ENCODE assay signal across 8 cellular contexts in the genomic region with DNA sequence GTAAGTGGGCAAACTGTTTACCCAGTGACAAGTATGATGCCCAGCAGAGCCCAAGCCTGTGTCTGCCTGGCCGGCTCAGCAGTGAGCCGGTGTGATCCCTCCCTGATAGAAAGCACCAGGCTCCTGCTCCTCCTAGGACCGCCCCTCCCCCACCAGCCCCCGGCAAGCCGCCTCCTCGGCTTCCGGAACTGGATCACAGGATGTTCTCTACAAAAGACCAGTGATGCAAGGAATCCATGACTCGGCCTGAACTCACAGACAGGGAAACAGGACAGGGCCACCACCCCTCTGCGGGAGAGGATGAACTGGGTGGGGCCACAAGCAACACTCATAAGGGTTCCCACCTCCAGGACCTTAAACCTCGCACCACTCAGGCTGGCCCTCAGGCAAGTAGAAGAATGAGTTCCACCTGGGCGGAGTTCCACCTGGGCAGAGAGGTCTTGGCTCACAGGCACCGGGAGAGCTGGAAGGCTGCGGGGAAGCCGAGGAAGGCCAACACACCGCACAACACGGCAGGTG. TPM values are rescaled to one million over a fixed set of nuclear protein-coding genes. Genes with fewer than 3 reads are reported as not detected.
DNase-seq lines count a peak whose midpoint lies in the region; ATAC-seq and TF ChIP-seq lines count a peak whose summit lies in the region.

No MANE protein-coding gene starts in this region.

- WGBS in psoas muscle, 3 donors: 39 to 65% (median 45%) methylated on average over 14 to 16 of the region's 16 CpGs

- H3K9me3 Mint-ChIP-seq in GM23338: no peaks in the 10 kb centered on the region; the same call in 2 of the 3 replicates
- peaks cover 3% of the 10 kb centered on the region for H3K9me3 Mint-ChIP-seq in activated CD4-positive, alpha-beta T cell treated with anti-CD3 and anti-CD28 coated beads, Interleukin-2, amount 10 ng/mL, durations not matched to agents 24 days and 14 days
- H3K9me3 Mint-ChIP-seq in activated T-helper 1 cell treated with anti-CD3 and anti-CD28 coated beads, Interleukin-12 subunit alpha, Interleukin-12 subunit beta, Interleukin-2, Interleukin-4 antibody, amounts not matched to agents 30 ng/mL and 10 ng/mL and 1 ng/mL, durations not matched to agents 14 hours and 24 hours and 36 hours: no peaks in the 10 kb centered on the region

- H3K27me3 ChIP-seq in GM23338 (ENCODE audit: insufficient read depth): no peaks in the 10 kb centered on the region
- no peaks in the 10 kb centered on the region for H3K27me3 ChIP-seq in psoas muscle (ENCODE audit: insufficient read depth in 3 of 3, low read length in 2 of 3)
- H3K27me3 ChIP-seq in effector memory CD4-positive, alpha-beta T cell (replicated peaks; ENCODE audit: control insufficient read depth, insufficient read depth, low read length, poor library complexity, severe bottlenecking): no peaks in the 10 kb centered on the region

- peaks cover 17% of the 10 kb centered on the region for H3K27me3 Mint-ChIP-seq in GM23338 (ENCODE audit: insufficient read depth, low read depth, poor library complexity)
- no peaks in the 10 kb centered on the region for H3K27me3 Mint-ChIP-seq in activated CD4-positive, alpha-beta T cell treated with anti-CD3 and anti-CD28 coated beads, Interleukin-2, amount 10 ng/mL, durations not matched to agents 24 days and 14 days
- no peaks in the 10 kb centered on the region for H3K27me3 Mint-ChIP-seq in activated T-helper 1 cell treated with anti-CD3 and anti-CD28 coated beads, Interleukin-12 subunit alpha, Interleukin-12 subunit beta, Interleukin-2, Interleukin-4 antibody, amounts not matched to agents 30 ng/mL and 10 ng/mL and 1 ng/mL, durations not matched to agents 14 hours and 24 hours and 36 hours (ENCODE audit: insufficient read depth)

- H3K36me3 Mint-ChIP-seq in GM23338 (ENCODE audit: low read depth): peaks cover 28% of the 10 kb centered on the region
- peaks cover 6% of the 10 kb centered on the region for H3K36me3 Mint-ChIP-seq in activated CD4-positive, alpha-beta T cell treated with anti-CD3 and anti-CD28 coated beads, Interleukin-2, amount 10 ng/mL, durations not matched to agents 24 days and 14 days (ENCODE audit: low read depth)
- peaks cover 7% of the 10 kb centered on the region for H3K36me3 Mint-ChIP-seq in activated T-helper 1 cell treated with anti-CD3 and anti-CD28 coated beads, Interleukin-12 subunit alpha, Interleukin-12 subunit beta, Interleukin-2, Interleukin-4 antibody, amounts not matched to agents 30 ng/mL and 10 ng/mL and 1 ng/mL, durations not matched to agents 14 hours and 24 hours and 36 hours (ENCODE audit: low read depth)

- H4K20me1 ChIP-seq in GM23338 (replicated peaks; ENCODE audit: insufficient read depth): peaks cover 16% of the 10 kb centered on the region

- H3K9me3 ChIP-seq in psoas muscle: no peaks in the 10 kb centered on the region
- H3K9me3 ChIP-seq in effector memory CD4-positive, alpha-beta T cell (ENCODE audit: control insufficient read depth, low read length): no peaks in the 10 kb centered on the region

- H3K9me2 ChIP-seq in GM23338 (ENCODE audit: insufficient read depth): no peaks in the 10 kb centered on the region

- H3K27ac ChIP-seq in GM23338 (ENCODE audit: low read depth): peak overlapping the region; percentile 83
- no peak overlapping the region for H3K27ac ChIP-seq in psoas muscle
- no peak overlapping the region for H3K27ac ChIP-seq in effector memory CD4-positive, alpha-beta T cell (ENCODE audit: insufficient read depth, low read length, poor library complexity, severe bottlenecking)

- peak overlapping the region; percentile 100 for H3K27ac Mint-ChIP-seq in GM23338
- no peak overlapping the region for H3K27ac Mint-ChIP-seq in activated CD4-positive, alpha-beta T cell treated with anti-CD3 and anti-CD28 coated beads, Interleukin-2, amount 10 ng/mL, durations not matched to agents 24 days and 14 days
- H3K27ac Mint-ChIP-seq in activated T-helper 1 cell treated with anti-CD3 and anti-CD28 coated beads, Interleukin-12 subunit alpha, Interleukin-12 subunit beta, Interleukin-2, Interleukin-4 antibody, amounts not matched to agents 30 ng/mL and 10 ng/mL and 1 ng/mL, durations not matched to agents 14 hours and 24 hours and 36 hours: no peak overlapping the region

- peak overlapping the region; percentile 76 for H3K4me2 ChIP-seq in GM23338

- H2AFZ ChIP-seq in GM23338: no peak overlapping the region

- TF ChIP-seq CTCF in GM23338 (conservative IDR thresholded peaks at IDR 0.05; ENCODE audit: low read depth in 2 of 2): no peak
- TF ChIP-seq CTCF in psoas muscle (IDR thresholded peaks at IDR 0.05): no peak

- DNase-seq in GM23338 (ENCODE audit: low spot score) (peak; percentile 96), SK-N-DZ (ENCODE audit: low spot score) (peak; percentile 36), globus pallidus (ENCODE audit: low spot score) (peak; percentile 29), psoas muscle (peak in 1 of 2 donors; percentile 35)
- DNase-seq in activated CD4-positive, alpha-beta T cell treated with anti-CD3 and anti-CD28 coated beads, Interleukin-2, amount 10 ng/mL, durations not matched to agents 24 days and 14 days: no peak
- no peak for DNase-seq in activated T-helper 1 cell treated with anti-CD3 and anti-CD28 coated beads, Interleukin-12 subunit alpha, Interleukin-12 subunit beta, Interleukin-2, Interleukin-4 antibody, amounts not matched to agents 30 ng/mL and 10 ng/mL and 1 ng/mL, durations not matched to agents 14 hours and 24 hours and 36 hours (ENCODE audit: low spot score)
- DNase-seq in effector memory CD4-positive, alpha-beta T cell: no peak

- peaks cover 12% of the 10 kb centered on the region for H3F3A ChIP-seq in GM23338 (replicated peaks; ENCODE audit: low read depth)

- H3K4me3 ChIP-seq in GM23338 (peak overlapping the region; percentile 46; the same call in 1 of the 2 replicates), psoas muscle (no peak overlapping the region)
- no peak overlapping the region for H3K4me3 ChIP-seq in effector memory CD4-positive, alpha-beta T cell (ENCODE audit: insufficient read depth, low read depth, low read length, poor library complexity, severe bottlenecking)

- H3K36me3 ChIP-seq in GM23338 (ENCODE audit: insufficient read depth): no peaks in the 10 kb centered on the region; the same call in 1 of the 2 replicates
- H3K36me3 ChIP-seq in psoas muscle (ENCODE audit: insufficient read depth in 1 of 2, low read depth in 1 of 2): no peaks in the 10 kb centered on the region
- no peaks in the 10 kb centered on the region for H3K36me3 ChIP-seq in effector memory CD4-positive, alpha-beta T cell (ENCODE audit: control insufficient read depth, insufficient read depth, low read length)

- H3K4me1 ChIP-seq in GM23338 (ENCODE audit: insufficient read depth): peaks cover 33% of the 10 kb centered on the region
- H3K4me1 ChIP-seq in psoas muscle: no peaks in the 10 kb centered on the region
- H3K4me1 ChIP-seq in effector memory CD4-positive, alpha-beta T cell (ENCODE audit: control insufficient read depth, insufficient read depth, low read length, poor library complexity, severe bottlenecking): no peaks in the 10 kb centered on the region

- peaks cover 32% of the 10 kb centered on the region for H3K4me1 Mint-ChIP-seq in GM23338
- peaks cover 10% of the 10 kb centered on the region for H3K4me1 Mint-ChIP-seq in activated CD4-positive, alpha-beta T cell treated with anti-CD3 and anti-CD28 coated beads, Interleukin-2, amount 10 ng/mL, durations not matched to agents 24 days and 14 days
- no peaks in the 10 kb centered on the region for H3K4me1 Mint-ChIP-seq in activated T-helper 1 cell treated with anti-CD3 and anti-CD28 coated beads, Interleukin-12 subunit alpha, Interleukin-12 subunit beta, Interleukin-2, Interleukin-4 antibody, amounts not matched to agents 30 ng/mL and 10 ng/mL and 1 ng/mL, durations not matched to agents 14 hours and 24 hours and 36 hours (ENCODE audit: low read depth)

- peaks cover 96% of the 10 kb centered on the region for H3K79me2 ChIP-seq in GM23338 (replicated peaks; ENCODE audit: insufficient read depth)

- ATAC-seq in GM23338 (peak; percentile 90), psoas muscle (peak in 3 of 4 donors; percentile 44 to 61 (median 59)), GM21360 (IDR thresholded peaks at IDR 0.05; ENCODE audit: unreplicated experiment) (no peak)

- intact Hi-C loops in psoas muscle (cut with DNase I): no loop called here
- intact Hi-C loops in activated CD4-positive, alpha-beta T cell treated with anti-CD3 and anti-CD28 coated beads, Interleukin-2, amount 10 ng/mL, durations not matched to agents 24 days and 14 days (cut with micrococcal nuclease): no loop called here
- intact Hi-C loops in activated T-helper 1 cell treated with anti-CD3 and anti-CD28 coated beads, Interleukin-12 subunit alpha, Interleukin-12 subunit beta, Interleukin-2, Interleukin-4 antibody, amounts not matched to agents 30 ng/mL and 10 ng/mL and 1 ng/mL, durations not matched to agents 14 hours and 24 hours and 36 hours (cut with micrococcal nuclease): no loop called here

- peak overlapping the region; percentile 67 for H3K4me3 Mint-ChIP-seq in GM23338
- H3K4me3 Mint-ChIP-seq in activated CD4-positive, alpha-beta T cell treated with anti-CD3 and anti-CD28 coated beads, Interleukin-2, amount 10 ng/mL, durations not matched to agents 24 days and 14 days: no peak overlapping the region
- H3K4me3 Mint-ChIP-seq in activated T-helper 1 cell treated with anti-CD3 and anti-CD28 coated beads, Interleukin-12 subunit alpha, Interleukin-12 subunit beta, Interleukin-2, Interleukin-4 antibody, amounts not matched to agents 30 ng/mL and 10 ng/mL and 1 ng/mL, durations not matched to agents 14 hours and 24 hours and 36 hours: no peak overlapping the region

RNA-seq across cellular contexts. Expression of gene ACOT7, which starts 7.8 kb away (rescaled TPM):
- 167 and 172 TPM in 2 replicates for total RNA-seq in GM23338 (2014; rRNA removed; shearing (Covaris generic))
- polyA plus RNA-seq in GM23338 (2016; fragmentation: Nextera tagmentation; extraction: Ambion mirVana) (169 TPM in 2 replicates), psoas muscle (10 to 100 TPM in 1 of 3 donors, 1 to 10 TPM in 2; 2.3 to 12.4 (median 4.9) TPM)
- polyA plus RNA-seq in SK-N-DZ (2014; cell fraction: cytosol; rRNA removed): 59.5 and 63.2 TPM in 2 replicates
- polyA plus RNA-seq in SK-N-DZ (2014; cell fraction: nucleus; rRNA removed): 28.3 and 44.8 TPM in 2 replicates
- total RNA-seq in psoas muscle: 1 to 10 TPM; 3.5 to 4.9 (median 4.0) TPM
- total RNA-seq in activated CD4-positive, alpha-beta T cell treated with anti-CD3 and anti-CD28 coated beads, Interleukin-2, amount 10 ng/mL, durations not matched to agents 24 days and 14 days: 133 and 136 TPM in 2 replicates
- 124 and 126 TPM in 2 replicates for total RNA-seq in activated T-helper 1 cell treated with anti-CD3 and anti-CD28 coated beads, Interleukin-12 subunit alpha, Interleukin-12 subunit beta, Interleukin-2, Interleukin-4 antibody, amounts not matched to agents 30 ng/mL and 10 ng/mL and 1 ng/mL, durations not matched to agents 14 hours and 24 hours and 36 hours

RNA-seq across cellular contexts. Expression of gene HES2, which starts 34.0 kb away (rescaled TPM):
- 1.2 and 1.6 TPM in 2 replicates for total RNA-seq in GM23338 (2014; rRNA removed; shearing (Covaris generic))
- polyA plus RNA-seq in GM23338 (2016; fragmentation: Nextera tagmentation; extraction: Ambion mirVana): 1.1 and 2.1 TPM in 2 replicates
- 0.48 TPM in 1 of 2 replicates, not detected in the other for polyA plus RNA-seq in SK-N-DZ (2014; cell fraction: cytosol; rRNA removed)
- 0.13 and 1.3 TPM in 2 replicates for polyA plus RNA-seq in SK-N-DZ (2014; cell fraction: nucleus; rRNA removed)
- under 1 TPM in 1 of 4 donors, not detected in 3; 0.06 TPM for total RNA-seq in psoas muscle
- polyA plus RNA-seq in psoas muscle: under 1 TPM in 1 of 3 donors, not detected in 2; 0.13 TPM
- total RNA-seq in activated CD4-positive, alpha-beta T cell treated with anti-CD3 and anti-CD28 coated beads, Interleukin-2, amount 10 ng/mL, durations not matched to agents 24 days and 14 days: 0.19 and 0.26 TPM in 2 replicates
- total RNA-seq in activated T-helper 1 cell treated with anti-CD3 and anti-CD28 coated beads, Interleukin-12 subunit alpha, Interleukin-12 subunit beta, Interleukin-2, Interleukin-4 antibody, amounts not matched to agents 30 ng/mL and 10 ng/mL and 1 ng/mL, durations not matched to agents 14 hours and 24 hours and 36 hours: 0.27 and 0.29 TPM in 2 replicates

RNA-seq across cellular contexts. Expression of gene ESPN, which starts 38.8 kb away (rescaled TPM):
- total RNA-seq in GM23338 (2014; rRNA removed; shearing (Covaris generic)): 12.7 and 13.6 TPM in 2 replicates
- polyA plus RNA-seq in GM23338 (2016; fragmentation: Nextera tagmentation; extraction: Ambion mirVana): 12.2 and 13.5 TPM in 2 replicates
- 0.20 TPM in 1 of 2 replicates, not detected in the other for polyA plus RNA-seq in SK-N-DZ (2014; cell fraction: cytosol; rRNA removed)
- 0.15 TPM in 1 of 2 replicates, not detected in the other for polyA plus RNA-seq in SK-N-DZ (2014; cell fraction: nucleus; rRNA removed)
- not detected for total RNA-seq in psoas muscle
- under 1 TPM in 1 of 3 donors, not detected in 2; 0.12 TPM for polyA plus RNA-seq in psoas muscle
- total RNA-seq in activated CD4-positive, alpha-beta T cell treated with anti-CD3 and anti-CD28 coated beads, Interleukin-2, amount 10 ng/mL, durations not matched to agents 24 days and 14 days: 0.49 and 1.3 TPM in 2 replicates
- total RNA-seq in activated T-helper 1 cell treated with anti-CD3 and anti-CD28 coated beads, Interleukin-12 subunit alpha, Interleukin-12 subunit beta, Interleukin-2, Interleukin-4 antibody, amounts not matched to agents 30 ng/mL and 10 ng/mL and 1 ng/mL, durations not matched to agents 14 hours and 24 hours and 36 hours: 1.2 and 1.8 TPM in 2 replicates

Comparison
In these comparisons a context has a peak if more than half of its experiments do, and no peak if none do; other contexts are left out.
1. DNase-seq: peak in GM23338 (single experiment), SK-N-DZ (single experiment) and globus pallidus (single experiment); none in activated CD4-positive, alpha-beta T cell treated with anti-CD3 and anti-CD28 coated beads, Interleukin-2, amount 10 ng/mL, durations not matched to agents 24 days and 14 days (single experiment), activated T-helper 1 cell treated with anti-CD3 and anti-CD28 coated beads, Interleukin-12 subunit alpha, Interleukin-12 subunit beta, Interleukin-2, Interleukin-4 antibody, amounts not matched to agents 30 ng/mL and 10 ng/mL and 1 ng/mL, durations not matched to agents 14 hours and 24 hours and 36 hours (single experiment) and effector memory CD4-positive, alpha-beta T cell (0 of 3).
2. RNA of gene ACOT7, which starts 7.8 kb away (total RNA-seq): 167 to 172 TPM in GM23338, 133 to 136 TPM in activated CD4-positive, alpha-beta T cell treated with anti-CD3 and anti-CD28 coated beads, Interleukin-2, amount 10 ng/mL, durations not matched to agents 24 days and 14 days and 124 to 126 TPM in activated T-helper 1 cell treated with anti-CD3 and anti-CD28 coated beads, Interleukin-12 subunit alpha, Interleukin-12 subunit beta, Interleukin-2, Interleukin-4 antibody, amounts not matched to agents 30 ng/mL and 10 ng/mL and 1 ng/mL, durations not matched to agents 14 hours and 24 hours and 36 hours; 3.5 to 4.9 TPM in psoas muscle; every median in the first group is over 10 times any median in the second.